Comparison of ENCODE assay signal across 8 cellular contexts in genomic region chr17:67824735-67825626, GRCh38. TPM values are rescaled to one million over a fixed set of nuclear protein-coding genes. Genes with fewer than 3 reads are reported as not detected.
DNase-seq lines count a peak whose midpoint lies in the region; ATAC-seq and TF ChIP-seq lines count a peak whose summit lies in the region.

Gene BPTF (plus strand): TSS chr17:67825503. CDS start chr17:67825725, 222 bp downstream.

- peak; percentile 96 for TF ChIP-seq CTCF in liver (IDR thresholded peaks at IDR 0.05; ENCODE audit: low read depth, low read length, missing input control)

- under 1% methylated on average over 88 of the region's 88 CpGs for WGBS in liver

- H3K4me1 ChIP-seq in liver (ENCODE audit: control insufficient read depth in 4 of 4, insufficient read depth in 4 of 4, low read length in 3 of 4): peaks cover 1 to 14% (median 12%) of the 10 kb centered on the region in 4 donors

- peak within 1 kb of the TSS; percentile 89 for H3K4me3 Mint-ChIP-seq in dendritic cell treated with granulocyte-macrophage colony-stimulating factor and Interleukin-4, amounts not matched to agents 40 ng/mL and 50 ng/mL, for 4 days

- peak within 1 kb of the TSS; percentile 84 for H3K27ac Mint-ChIP-seq in dendritic cell treated with granulocyte-macrophage colony-stimulating factor and Interleukin-4, amounts not matched to agents 40 ng/mL and 50 ng/mL, for 4 days

- H3K27me3 ChIP-seq in liver (ENCODE audit: control insufficient read depth in 4 of 4, insufficient read depth in 4 of 4, low read length in 3 of 4): no peaks in the 10 kb centered on the region

- H3K9me3 ChIP-seq in liver (ENCODE audit: control insufficient read depth in 4 of 4, low read length in 3 of 4): no peaks in the 10 kb centered on the region

- peaks cover 18% of the 10 kb centered on the region for H3K27me3 Mint-ChIP-seq in dendritic cell treated with granulocyte-macrophage colony-stimulating factor and Interleukin-4, amounts not matched to agents 40 ng/mL and 50 ng/mL, for 4 days

- peaks cover 26% of the 10 kb centered on the region for H3K4me1 Mint-ChIP-seq in dendritic cell treated with granulocyte-macrophage colony-stimulating factor and Interleukin-4, amounts not matched to agents 40 ng/mL and 50 ng/mL, for 4 days (ENCODE audit: low read depth)

- TF ChIP-seq RAD21 in liver (IDR thresholded peaks at IDR 0.05): peak; percentile 43 to 61

- peak within 1 kb of the TSS; percentile 71 to 84 for H3K9ac ChIP-seq in liver (ENCODE audit: low read depth in 1 of 2, low read length in 2 of 2)

- intact Hi-C loops in dendritic cell treated with granulocyte-macrophage colony-stimulating factor and Interleukin-4, amounts not matched to agents 40 ng/mL and 50 ng/mL, for 4 days (cut with micrococcal nuclease): loop anchor here (1.0 kb wide), 1 partner anchor 25 kb away; no protein-coding TSS in a partner anchor

- ATAC-seq in GM19324 (IDR thresholded peaks at IDR 0.05; ENCODE audit: low FRiP score, unreplicated experiment) (peak; percentile 94), HG03469 (IDR thresholded peaks at IDR 0.05; ENCODE audit: unreplicated experiment) (peak; percentile 66)

- H3K36me3 Mint-ChIP-seq in dendritic cell treated with granulocyte-macrophage colony-stimulating factor and Interleukin-4, amounts not matched to agents 40 ng/mL and 50 ng/mL, for 4 days (ENCODE audit: low read depth): peaks cover 7% of the 10 kb centered on the region

- H3K4me3 ChIP-seq in liver (ENCODE audit: low read depth in 1 of 3, low read length in 3 of 3): peak within 1 kb of the TSS; percentile 95 to 99 (median 95)

- H3K9me3 Mint-ChIP-seq in dendritic cell treated with granulocyte-macrophage colony-stimulating factor and Interleukin-4, amounts not matched to agents 40 ng/mL and 50 ng/mL, for 4 days: no peaks in the 10 kb centered on the region

- DNase-seq in C1 segment of cervical spinal cord (lab: John Stamatoyannopoulos, UW): peak; percentile 31 to 95 (median 86)
- peak; percentile 98 for DNase-seq in NCI-H69 (lab: John Stamatoyannopoulos, UW)
- peak; percentile 89 for DNase-seq in activated CD4-positive, alpha-beta T cell treated with anti-CD3 and anti-CD28 coated beads, Interleukin-2, amount 50 U/mL, for 1 hour
- peak; percentile 92 for DNase-seq in stimulated activated CD4-positive, alpha-beta T cell treated with anti-CD3 and anti-CD28 coated beads, Interleukin-4, amount 100 ng/mL, for 24 hours

- no peaks in the 10 kb centered on the region for H3K36me3 ChIP-seq in liver (ENCODE audit: control insufficient read depth in 4 of 4, insufficient read depth in 3 of 4, low read depth in 1 of 4, low read length in 3 of 4)

- H3K27ac ChIP-seq in liver (ENCODE audit: low read depth in 1 of 2, low read length in 2 of 2): peak within 1 kb of the TSS; percentile 67 to 75

TF ChIP-seq in liver, 16 proteins besides CTCF, POLR2A, EP300 and RAD21:
- TF ChIP-seq HNF4A (conservative IDR thresholded peaks at IDR 0.05) (no peak), FOXA2 (IDR thresholded peaks at IDR 0.05) (no peak), NR2F2 (IDR thresholded peaks at IDR 0.05) (no peak), REST (IDR thresholded peaks at IDR 0.05) (no peak), ZBTB33 (IDR thresholded peaks at IDR 0.05) (no peak), MAX (IDR thresholded peaks at IDR 0.05) (no peak), EGR1 (IDR thresholded peaks at IDR 0.05; ENCODE audit: low read depth in 2 of 2) (no peak), YY1 (IDR thresholded peaks at IDR 0.05) (peak; percentile 95), HNF4G (IDR thresholded peaks at IDR 0.05) (no peak), TAF1 (conservative IDR thresholded peaks at IDR 0.05) (peak; percentile 26), JUND (IDR thresholded peaks at IDR 0.05) (no peak), RXRA (IDR thresholded peaks at IDR 0.05) (no peak), GABPA (IDR thresholded peaks at IDR 0.05 in 1 of 2, conservative IDR thresholded peaks at IDR 0.05 in 1 of 2) (no peak), FOXA1 (IDR thresholded peaks at IDR 0.05) (no peak)

RNA-seq across cellular contexts. Expression of gene BPTF, which starts in this region (rescaled TPM):
- 10 to 100 TPM; 38.0 to 51.7 TPM for total RNA-seq in liver
- polyA plus RNA-seq in liver: 10 to 100 TPM in 1 of 2 donors, 1 to 10 TPM in 1; 8.1 to 20.9 TPM

Comparison
In these comparisons a context has a peak if more than half of its experiments do, and no peak if none do; other contexts are left out.
1. Peak in every context shown above with its lines: DNase-seq, ATAC-seq, H3K4me3 ChIP-seq and H3K27ac ChIP-seq.